1 cellular context compared by ENCODE assay signal in genomic region chr2:159612255-159612901, GRCh38.
TF ChIP-seq lines count a peak whose summit lies in the region.

No MANE protein-coding gene starts in this region.

TF ChIP-seq in GM12878, 131 proteins besides CTCF, POLR2A, EP300 and RAD21 (continued from another document):
- TF ChIP-seq SUZ12 (IDR thresholded peaks at IDR 0.05; ENCODE audit: unreplicated experiment): no peak
- TF ChIP-seq TBL1XR1 (IDR thresholded peaks at IDR 0.05; ENCODE audit: low read depth, low read length): no peak
- 0 out of 2 replicates have a peak, but pooled peaks have one; percentile 9 for TF ChIP-seq YY1 (IDR thresholded peaks at IDR 0.05; ENCODE audit: low read depth, low read length)
- TF ChIP-seq, protein P1, sequence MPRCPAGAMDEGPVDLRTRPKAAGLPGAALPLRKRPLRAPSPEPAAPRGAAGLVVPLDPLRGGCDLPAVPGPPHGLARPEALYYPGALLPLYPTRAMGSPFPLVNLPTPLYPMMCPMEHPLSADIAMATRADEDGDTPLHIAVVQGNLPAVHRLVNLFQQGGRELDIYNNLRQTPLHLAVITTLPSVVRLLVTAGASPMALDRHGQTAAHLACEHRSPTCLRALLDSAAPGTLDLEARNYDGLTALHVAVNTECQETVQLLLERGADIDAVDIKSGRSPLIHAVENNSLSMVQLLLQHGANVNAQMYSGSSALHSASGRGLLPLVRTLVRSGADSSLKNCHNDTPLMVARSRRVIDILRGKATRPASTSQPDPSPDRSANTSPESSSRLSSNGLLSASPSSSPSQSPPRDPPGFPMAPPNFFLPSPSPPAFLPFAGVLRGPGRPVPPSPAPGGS (IDR thresholded peaks at IDR 0.05; ENCODE audit: borderline replicate concordance, insufficient read depth, low read depth, low read length, poor library complexity, severe bottlenecking): no peak
- TF ChIP-seq, protein P2, sequence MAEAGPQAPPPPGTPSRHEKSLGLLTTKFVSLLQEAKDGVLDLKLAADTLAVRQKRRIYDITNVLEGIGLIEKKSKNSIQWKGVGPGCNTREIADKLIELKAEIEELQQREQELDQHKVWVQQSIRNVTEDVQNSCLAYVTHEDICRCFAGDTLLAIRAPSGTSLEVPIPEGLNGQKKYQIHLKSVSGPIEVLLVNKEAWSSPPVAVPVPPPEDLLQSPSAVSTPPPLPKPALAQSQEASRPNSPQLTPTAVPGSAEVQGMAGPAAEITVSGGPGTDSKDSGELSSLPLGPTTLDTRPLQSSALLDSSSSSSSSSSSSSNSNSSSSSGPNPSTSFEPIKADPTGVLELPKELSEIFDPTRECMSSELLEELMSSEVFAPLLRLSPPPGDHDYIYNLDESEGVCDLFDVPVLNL (IDR thresholded peaks at IDR 0.05; ENCODE audit: low read depth, low read length): no peak
- no peak for TF ChIP-seq CBX3 (IDR thresholded peaks at IDR 0.05; ENCODE audit: borderline replicate concordance, low read depth)
- TF ChIP-seq, protein P3, sequence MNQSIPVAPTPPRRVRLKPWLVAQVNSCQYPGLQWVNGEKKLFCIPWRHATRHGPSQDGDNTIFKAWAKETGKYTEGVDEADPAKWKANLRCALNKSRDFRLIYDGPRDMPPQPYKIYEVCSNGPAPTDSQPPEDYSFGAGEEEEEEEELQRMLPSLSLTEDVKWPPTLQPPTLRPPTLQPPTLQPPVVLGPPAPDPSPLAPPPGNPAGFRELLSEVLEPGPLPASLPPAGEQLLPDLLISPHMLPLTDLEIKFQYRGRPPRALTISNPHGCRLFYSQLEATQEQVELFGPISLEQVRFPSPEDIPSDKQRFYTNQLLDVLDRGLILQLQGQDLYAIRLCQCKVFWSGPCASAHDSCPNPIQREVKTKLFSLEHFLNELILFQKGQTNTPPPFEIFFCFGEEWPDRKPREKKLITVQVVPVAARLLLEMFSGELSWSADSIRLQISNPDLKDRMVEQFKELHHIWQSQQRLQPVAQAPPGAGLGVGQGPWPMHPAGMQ (IDR thresholded peaks at IDR 0.05; ENCODE audit: borderline replicate concordance): no peak
- TF ChIP-seq MEF2A (IDR thresholded peaks at IDR 0.05; ENCODE audit: insufficient read depth, low read depth, low read length): no peak
- TF ChIP-seq ZNF274 (IDR thresholded peaks at IDR 0.05; ENCODE audit: insufficient read depth, insufficient read length): no peak
- peak; percentile 36; the same call in 1 of the 2 replicates for TF ChIP-seq PKNOX1 (IDR thresholded peaks at IDR 0.05)
- TF ChIP-seq, protein P4, sequence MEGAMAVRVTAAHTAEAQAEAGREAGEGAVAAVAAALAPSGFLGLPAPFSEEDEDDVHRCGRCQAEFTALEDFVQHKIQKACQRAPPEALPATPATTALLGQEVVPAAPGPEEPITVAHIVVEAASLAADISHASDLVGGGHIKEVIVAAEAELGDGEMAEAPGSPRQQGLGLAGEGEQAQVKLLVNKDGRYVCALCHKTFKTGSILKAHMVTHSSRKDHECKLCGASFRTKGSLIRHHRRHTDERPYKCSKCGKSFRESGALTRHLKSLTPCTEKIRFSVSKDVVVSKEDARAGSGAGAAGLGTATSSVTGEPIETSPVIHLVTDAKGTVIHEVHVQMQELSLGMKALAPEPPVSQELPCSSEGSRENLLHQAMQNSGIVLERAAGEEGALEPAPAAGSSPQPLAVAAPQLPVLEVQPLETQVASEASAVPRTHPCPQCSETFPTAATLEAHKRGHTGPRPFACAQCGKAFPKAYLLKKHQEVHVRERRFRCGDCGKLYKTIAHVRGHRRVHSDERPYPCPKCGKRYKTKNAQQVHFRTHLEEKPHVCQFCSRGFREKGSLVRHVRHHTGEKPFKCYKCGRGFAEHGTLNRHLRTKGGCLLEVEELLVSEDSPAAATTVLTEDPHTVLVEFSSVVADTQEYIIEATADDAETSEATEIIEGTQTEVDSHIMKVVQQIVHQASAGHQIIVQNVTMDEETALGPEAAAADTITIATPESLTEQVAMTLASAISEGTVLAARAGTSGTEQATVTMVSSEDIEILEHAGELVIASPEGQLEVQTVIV (IDR thresholded peaks at IDR 0.05; ENCODE audit: borderline replicate concordance, partially characterized antibody): no peak
